In the genomic region with DNA sequence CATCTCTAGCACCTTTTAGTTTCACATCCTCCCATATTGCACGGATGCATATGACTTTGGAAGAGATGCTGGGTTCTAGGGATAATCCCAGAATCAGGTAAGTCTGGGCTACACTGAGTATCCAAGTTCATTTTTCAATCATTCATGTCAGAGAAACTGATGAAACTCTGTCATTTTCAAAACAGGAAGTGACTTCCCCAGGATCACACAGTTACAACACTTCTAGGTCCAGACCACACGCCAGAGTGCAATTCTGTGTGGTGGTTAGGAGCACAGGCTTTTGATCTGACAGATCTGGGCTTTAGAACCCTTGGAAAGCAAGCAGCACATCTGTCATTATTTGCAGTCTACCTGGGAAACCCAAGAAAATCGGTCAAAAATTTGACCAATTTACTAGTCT, we compare ENCODE assay signal across 21 cellular contexts. TPM values are rescaled to one million over a fixed set of nuclear protein-coding genes. Genes with fewer than 3 reads are reported as not detected.
A peak's percentile ranks its signal among the peaks of the same experiment; 100 is the strongest.
DNase-seq lines count a peak whose midpoint lies in the region; ATAC-seq and TF ChIP-seq lines count a peak whose summit lies in the region.
"Had no signal": no experiment of that assay in that cellular context is flagged by ENCODE, and none has a peak within 500 bp of the region (broad histone marks: within the 10 kb centered on the region; RNA-seq: fewer than 3 reads in every experiment).

No MANE protein-coding gene starts in this region.

- ATAC-seq in DND-41 (ENCODE audit: insufficient read depth, low read depth) (peak; percentile 95), lower lobe of right lung (peak; percentile 44 to 53), left colon (no peak), HG02973 (IDR thresholded peaks at IDR 0.05; ENCODE audit: unreplicated experiment) (no peak)

- no peaks in the 10 kb centered on the region for H3K9me2 ChIP-seq in PC-9 (ENCODE audit: insufficient read depth)

- H3K4me1 ChIP-seq in DND-41 (ENCODE audit: insufficient read depth, low read length) (peaks cover 5% of the 10 kb centered on the region), lower lobe of right lung (peaks cover 6% of the 10 kb centered on the region), PC-9 (replicated peaks; ENCODE audit: insufficient read depth) (no peaks in the 10 kb centered on the region)
- H3K4me1 ChIP-seq: adrenal gland had no signal

- peaks cover 4% of the 10 kb centered on the region for H3K27me3 ChIP-seq in DND-41 (ENCODE audit: insufficient read depth, low read length, poor library complexity)
- peaks cover 10% of the 10 kb centered on the region for H3K27me3 ChIP-seq in lower lobe of right lung (ENCODE audit: low read depth)
- H3K27me3 ChIP-seq in PC-9 (ENCODE audit: insufficient read depth, low read depth) = 0 out of 2 replicates have a peak, but pooled peaks cover 5% of the 10 kb centered on the region
- H3K27me3 ChIP-seq: MG63 had no signal

- TF ChIP-seq CTCF in DND-41 (IDR thresholded peaks at IDR 0.05; ENCODE audit: borderline replicate concordance, extremely low read depth, low read length, poor library complexity, severe bottlenecking) (no peak), lower lobe of right lung (IDR thresholded peaks at IDR 0.05) (no peak), PC-9 (conservative IDR thresholded peaks at IDR 0.05) (no peak)

- CTCF ChIA-PET in PC-9 (lab: Charles Lee) = no interaction called here

- no peak overlapping the region for H3K9ac ChIP-seq in DND-41 (ENCODE audit: low read depth, low read length)

- H3F3A ChIP-seq in PC-9 (ENCODE audit: insufficient read depth, low read depth) = no peaks in the 10 kb centered on the region

- H3K4me3 ChIP-seq in DND-41 (ENCODE audit: low read depth in 1 of 2, low read length in 2 of 2) (no peak overlapping the region), lower lobe of right lung (no peak overlapping the region), PC-9 (no peak overlapping the region)
- H3K4me3 ChIP-seq: adrenal gland, MG63 had no signal

- intact Hi-C loops in lower lobe of right lung (cut with DNase I) (no loop called here), PC-9 (cut with micrococcal nuclease; ENCODE audit: unreplicated experiment) (no loop called here), left colon (cut with DNase I, micrococcal nuclease) (no loop called here)

- H3K27ac ChIP-seq in DND-41 (ENCODE audit: low read length) = no peak overlapping the region
- H3K27ac ChIP-seq in lower lobe of right lung = no peak overlapping the region
- no peak overlapping the region for H3K27ac ChIP-seq in PC-9
- H3K27ac ChIP-seq: adrenal gland had no signal

- H3K79me2 ChIP-seq in DND-41 (ENCODE audit: insufficient read depth, low read length) = no peaks in the 10 kb centered on the region
- H3K79me2 ChIP-seq in PC-9 (ENCODE audit: low read depth) = no peaks in the 10 kb centered on the region

- no peak overlapping the region for H3K4me2 ChIP-seq in DND-41 (ENCODE audit: insufficient read depth, low read length)
- no peak overlapping the region for H3K4me2 ChIP-seq in PC-9

- DNase-seq in DND-41 (peak; percentile 47), Kasumi-1 (lab: John Stamatoyannopoulos, UW) (peak; percentile 69 to 82), OCI-M1 (lab: John Stamatoyannopoulos, UW) (peak; percentile 90), lower lobe of right lung (no peak), PC-9 (no peak), NCI-H2107 (lab: John Stamatoyannopoulos, UW) (no peak), left colon (no peak)
- DNase-seq: activated CD4-positive, alpha-beta memory T cell treated with anti-CD3 and anti-CD28 coated beads, Interleukin-2, amount 10 ng/mL, durations not matched to agents 7 days and 5 days; activated CD4-positive, CD25-positive, alpha-beta regulatory T cell; activated gamma-delta T cell; CD4-positive, alpha-beta memory T cell; kidney; mammary epithelial cell; MG63; NCI-H1694 treated with DMSO at 0.1 percent for 48 hours; NCI-H2227 treated with DMSO at 0.1 percent for 48 hours; NCI-H774; retina; stimulated activated CD4-positive, alpha-beta T cell treated with anti-CD3 and anti-CD28 coated beads, Interleukin-2, amount 100 ng/mL, for 48 hours had no signal

- no peaks in the 10 kb centered on the region for H4K20me1 ChIP-seq in DND-41 (ENCODE audit: insufficient read depth, low read length)
- no peaks in the 10 kb centered on the region for H4K20me1 ChIP-seq in PC-9 (ENCODE audit: insufficient read depth)

- H2AFZ ChIP-seq in DND-41 (ENCODE audit: low read depth, low read length) (no peak overlapping the region; the same call in 1 of the 2 replicates), PC-9 (no peak overlapping the region)

- POLR2A ChIA-PET in PC-9 (lab: Charles Lee; ENCODE audit: unreplicated experiment) = no interaction called here

- no peaks in the 10 kb centered on the region for H3K9me3 ChIP-seq in DND-41 (ENCODE audit: insufficient read depth, low read length, severe bottlenecking)
- no peaks in the 10 kb centered on the region for H3K9me3 ChIP-seq in lower lobe of right lung
- no peaks in the 10 kb centered on the region for H3K9me3 ChIP-seq in PC-9 (ENCODE audit: insufficient read depth, low read depth)
- H3K9me3 ChIP-seq: adrenal gland, MG63 had no signal

- BruUV-seq in PC-9 (replicated peaks; lab: Mats Ljungman, UMichigan) = no TSS peak

- no peaks in the 10 kb centered on the region for H3K36me3 ChIP-seq in DND-41 (ENCODE audit: insufficient read depth, low read length)
- no peaks in the 10 kb centered on the region for H3K36me3 ChIP-seq in lower lobe of right lung
- H3K36me3 ChIP-seq in PC-9 (ENCODE audit: low read depth) = no peaks in the 10 kb centered on the region
- H3K36me3 ChIP-seq: adrenal gland, MG63 had no signal

RNA-seq across cellular contexts. Expression of a gene that starts 52.1 kb away (rescaled TPM):
- total RNA-seq in lower lobe of right lung (15.4 TPM), PC-9 (2021) (7.7 and 8.7 TPM in 2 replicates), left colon (10 to 100 TPM; 13.7 to 23.1 TPM)

Comparison
In these comparisons a context has a peak if more than half of its experiments do, and no peak if none do; other contexts are left out.
1. ATAC-seq: peak in DND-41 (single experiment) and lower lobe of right lung (2 of 2); none in left colon (single experiment) and HG02973 (single experiment).
2. DNase-seq: peak in DND-41 (single experiment), Kasumi-1 (2 of 2) and OCI-M1 (single experiment); none in lower lobe of right lung (single experiment), PC-9 (0 of 2), NCI-H2107 (single experiment) and left colon (0 of 2).